In genomic region chr4:101192244-101192643, GRCh38 we compare ENCODE assay signal across 8 cellular contexts.
DNase-seq lines count a peak whose midpoint lies in the region; ATAC-seq lines count a peak whose summit lies in the region.

No MANE protein-coding gene starts in this region.

- H3K4me1 Mint-ChIP-seq in effector memory CD8-positive, alpha-beta T cell (ENCODE audit: low read depth in 2 of 2) = peaks cover 20 to 30% of the 10 kb centered on the region in 2 donors

- peaks cover 17% of the 10 kb centered on the region for H3K36me3 Mint-ChIP-seq in effector memory CD8-positive, alpha-beta T cell (ENCODE audit: insufficient read depth)

- DNase-seq in effector memory CD8-positive, alpha-beta T cell = no peak
- DNase-seq in renal cortical epithelial cell (ENCODE audit: low read depth) = peak; percentile 47
- no peak for DNase-seq in COR-L47 (lab: John Stamatoyannopoulos, UW)
- DNase-seq in NCI-H146 (lab: John Stamatoyannopoulos, UW) = no peak
- no peak for DNase-seq in epidermal melanocyte (ENCODE audit: insufficient read length, low spot score)
- no peak for DNase-seq in NCI-H2081 (lab: John Stamatoyannopoulos, UW)

- no peaks in the 10 kb centered on the region for H3K27me3 Mint-ChIP-seq in effector memory CD8-positive, alpha-beta T cell

- peak; percentile 70 for ATAC-seq in GM18873 (IDR thresholded peaks at IDR 0.05; ENCODE audit: low FRiP score, unreplicated experiment)
- peak; percentile 82 for ATAC-seq in HG03159 (IDR thresholded peaks at IDR 0.05; ENCODE audit: unreplicated experiment)
- no peak for ATAC-seq in effector memory CD8-positive, alpha-beta T cell (replicated peaks)

- H3K9me3 Mint-ChIP-seq in effector memory CD8-positive, alpha-beta T cell = no peaks in the 10 kb centered on the region

- H3K4me3 Mint-ChIP-seq in effector memory CD8-positive, alpha-beta T cell = no peak overlapping the region

- H3K27ac Mint-ChIP-seq in effector memory CD8-positive, alpha-beta T cell = peak overlapping the region; percentile 41 to 81
